ENCODE assay signal across 17 cellular contexts in the genomic region with DNA sequence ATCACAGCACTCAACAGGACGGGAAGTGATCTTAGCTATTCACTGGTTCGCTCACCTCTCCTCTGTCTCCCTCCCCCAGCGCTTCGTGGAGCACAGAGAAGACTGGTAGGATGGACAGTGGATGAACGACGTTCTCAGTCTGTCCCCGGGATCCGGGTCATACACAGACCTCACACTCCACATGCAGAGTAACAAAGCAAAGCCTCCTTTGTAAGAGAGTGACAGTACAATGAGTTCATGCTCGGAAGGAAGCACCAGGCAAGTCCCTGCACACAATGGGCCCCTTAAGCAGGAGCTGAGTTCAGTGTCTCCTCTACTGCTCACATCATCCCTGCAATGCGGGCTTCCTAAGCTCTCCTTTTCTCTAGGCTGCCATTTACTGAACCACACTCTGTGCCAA.
DNase-seq lines count a peak whose midpoint lies in the region; FAIRE-seq and TF ChIP-seq lines count a peak whose summit lies in the region.
"Had no signal": no experiment of that assay in that cellular context is flagged by ENCODE, and none has a peak within 500 bp of the region (broad histone marks: within the 10 kb centered on the region; RNA-seq: fewer than 3 reads in every experiment).

No MANE protein-coding gene starts in this region.

- H3K79me2 ChIP-seq in neural progenitor cell (ENCODE audit: low read depth): no peaks in the 10 kb centered on the region

- H3K4me3 ChIP-seq in kidney (ENCODE audit: low read length in 2 of 2) (no peak overlapping the region), neural progenitor cell (no peak overlapping the region), MG63 (no peak overlapping the region)
- H3K4me3 ChIP-seq: HAP-1 had no signal

- H3K27ac ChIP-seq in kidney (ENCODE audit: low read depth in 2 of 2, low read length in 2 of 2) (no peak overlapping the region), neural progenitor cell (no peak overlapping the region), substantia nigra (ENCODE audit: low read depth, low read length, poor library complexity, severe bottlenecking) (peak overlapping the region; percentile 4)
- H3K27ac ChIP-seq: KMS-11 had no signal

- H3K27me3 Mint-ChIP-seq in neural progenitor cell (ENCODE audit: insufficient read depth, low read depth): peaks cover 5% of the 10 kb centered on the region

- H3K4me2 ChIP-seq in neural progenitor cell: peak overlapping the region; percentile 13
- H3K4me2 ChIP-seq: KMS-11 had no signal

- intact Hi-C loops in kidney (cut with DNase I): no loop called here

- peaks cover 3% of the 10 kb centered on the region for H3F3A ChIP-seq in neural progenitor cell (ENCODE audit: low read depth)

- H4K20me1 ChIP-seq in neural progenitor cell (ENCODE audit: low read depth): no peaks in the 10 kb centered on the region

- DNase-seq in SK-MEL-5 (ENCODE audit: low read depth, low spot score) (peak; percentile 26), kidney (peak; percentile 15), neural progenitor cell (ENCODE audit: low spot score) (peak; percentile 53), substantia nigra (lab: John Stamatoyannopoulos, UW) (peak in 20 of 49 donors; percentile 2 to 52 (median 28)), EL (no peak), T1000 (lab: John Stamatoyannopoulos, UW) (no peak), MG63 (no peak)
- DNase-seq: CD8-positive, alpha-beta memory T cell; DMS53; NCI-H1417; NCI-H187 treated with DMSO at 0.1 percent for 48 hours; NCI-H226; RPMI8226; SHP77 treated with DMSO at 0.1 percent for 48 hours had no signal

- no peak overlapping the region for H2AFZ ChIP-seq in neural progenitor cell (replicated peaks)

- in situ Hi-C loops in SK-MEL-5 (cut with HindIII; ENCODE audit: low pct_unique_long_range_greater_than_20kb, low sequenced_read_pairs): no loop called here

- H3K4me1 ChIP-seq in kidney (ENCODE audit: control insufficient read depth in 1 of 2, insufficient read depth in 1 of 2, low read depth in 1 of 2, low read length in 2 of 2): no peaks in the 10 kb centered on the region
- H3K4me1 ChIP-seq in neural progenitor cell: peaks cover 20% of the 10 kb centered on the region
- H3K4me1 ChIP-seq: HAP-1 had no signal

- H3K9ac ChIP-seq in kidney (ENCODE audit: low read length in 2 of 2) (no peak overlapping the region), neural progenitor cell (no peak overlapping the region)
- H3K9ac ChIP-seq: KMS-11 had no signal

- no peaks in the 10 kb centered on the region for H3K36me3 Mint-ChIP-seq in neural progenitor cell
- H3K36me3 Mint-ChIP-seq: CD8-positive, alpha-beta memory T cell had no signal

- H3K27me3 ChIP-seq in neural progenitor cell (no peaks in the 10 kb centered on the region), MG63 (no peaks in the 10 kb centered on the region)

- FAIRE-seq in kidney (lab: Jason Lieb, UNC): no peak
- FAIRE-seq: GM12891 had no signal

- H3K4me3 Mint-ChIP-seq in neural progenitor cell: no peak overlapping the region
- H3K4me3 Mint-ChIP-seq: CD8-positive, alpha-beta memory T cell had no signal

- peaks cover 42% of the 10 kb centered on the region for H3K4me1 Mint-ChIP-seq in neural progenitor cell

- no peaks in the 10 kb centered on the region for H3K9me3 ChIP-seq in kidney (ENCODE audit: control insufficient read depth in 1 of 2, low read length in 2 of 2)
- H3K9me3 ChIP-seq in neural progenitor cell (ENCODE audit: low read depth): no peaks in the 10 kb centered on the region
- no peaks in the 10 kb centered on the region for H3K9me3 ChIP-seq in MG63
- H3K9me3 ChIP-seq: HAP-1 had no signal

- peak overlapping the region; percentile 88 for H3K27ac Mint-ChIP-seq in neural progenitor cell
- H3K27ac Mint-ChIP-seq: CD8-positive, alpha-beta memory T cell had no signal

- no peaks in the 10 kb centered on the region for H3K36me3 ChIP-seq in kidney (ENCODE audit: control insufficient read depth in 1 of 2, insufficient read depth in 2 of 2, low read length in 2 of 2)
- no peaks in the 10 kb centered on the region for H3K36me3 ChIP-seq in neural progenitor cell
- no peaks in the 10 kb centered on the region for H3K36me3 ChIP-seq in MG63
- H3K36me3 ChIP-seq: HAP-1 had no signal

- H3K9me3 Mint-ChIP-seq in neural progenitor cell: no peaks in the 10 kb centered on the region
- H3K9me3 Mint-ChIP-seq: CD8-positive, alpha-beta memory T cell had no signal

- TF ChIP-seq CTCF in kidney (IDR thresholded peaks at IDR 0.05; ENCODE audit: borderline replicate concordance, extremely low read depth, insufficient read depth): no peak
- TF ChIP-seq CTCF in neural progenitor cell (IDR thresholded peaks at IDR 0.05): no peak

Comparison
In these comparisons a context has a peak if more than half of its experiments do, and no peak if none do; other contexts are left out.
1. DNase-seq: peak in SK-MEL-5 (single experiment), kidney (single experiment) and neural progenitor cell (single experiment); none in EL (single experiment), T1000 (single experiment) and MG63 (single experiment).